In genomic region chr1:155228096-155228427, GRCh38 we compare ENCODE assay signal across 8 cellular contexts. TPM values are rescaled to one million over a fixed set of nuclear protein-coding genes. Genes with fewer than 3 reads are reported as not detected.
A peak's percentile ranks its signal among the peaks of the same experiment; 100 is the strongest.
DNase-seq lines count a peak whose midpoint lies in the region; ATAC-seq and TF ChIP-seq lines count a peak whose summit lies in the region.

No MANE protein-coding gene starts in this region.

- ATAC-seq in heart left ventricle (no peak), left ventricle myocardium superior (no peak)

- 51 to 59% (median 55%) methylated on average over 9 of the region's 9 CpGs for WGBS in heart left ventricle, 4 donors
- no CpG with 5 or more reads among the region's 9 CpGs for WGBS in mesendoderm (ENCODE audit: extremely low coverage, insufficient coverage, low lambda C conversion rate)
- WGBS in urinary bladder, result 31% methylated on average over 9 of the region's 9 CpGs

- no peaks in the 10 kb centered on the region for H3K27me3 ChIP-seq in heart left ventricle
- no peaks in the 10 kb centered on the region for H3K27me3 ChIP-seq in brain microvascular endothelial cell (replicated peaks)
- H3K27me3 ChIP-seq in mesendoderm (ENCODE audit: insufficient read depth, low read length, poor library complexity), result no peaks in the 10 kb centered on the region

- in situ Hi-C loops in brain microvascular endothelial cell (cut with HindIII; ENCODE audit: low pct_ligation_motif_present, low sequenced_read_pairs), result no loop called here

- no peaks in the 10 kb centered on the region for H3K9me3 ChIP-seq in heart left ventricle

- TF ChIP-seq CTCF in heart left ventricle (IDR thresholded peaks at IDR 0.05) (no peak), brain microvascular endothelial cell (IDR thresholded peaks at IDR 0.05; ENCODE audit: low read depth, low read length, missing control alignments) (no peak)

- TF ChIP-seq POLR2A in heart left ventricle (IDR thresholded peaks at IDR 0.05), result no peak

- no peak overlapping the region for H2BK15ac ChIP-seq in mesendoderm (replicated peaks; ENCODE audit: low read depth)

- H3K4me3 ChIP-seq in heart left ventricle, result peak overlapping the region; percentile 22 to 77 (median 62)
- peak overlapping the region; percentile 50 for H3K4me3 ChIP-seq in brain microvascular endothelial cell (ENCODE audit: low read depth, low read length)
- H3K4me3 ChIP-seq in mesendoderm (ENCODE audit: low read length), result no peak overlapping the region
- no peak overlapping the region for H3K4me3 ChIP-seq in urinary bladder (ENCODE audit: low read depth, low read length)

- H3K18ac ChIP-seq in mesendoderm (ENCODE audit: low read length), result peak overlapping the region; percentile 24

- H2BK5ac ChIP-seq in mesendoderm (ENCODE audit: low read length), result peak overlapping the region; percentile 64

- peak overlapping the region; percentile 95 for H3K56ac ChIP-seq in mesendoderm (ENCODE audit: low read length)

- H3K79me1 ChIP-seq in mesendoderm (ENCODE audit: low read length), result no peaks in the 10 kb centered on the region

- H4K8ac ChIP-seq in mesendoderm (ENCODE audit: low read depth, low read length), result no peak overlapping the region

- H3K4ac ChIP-seq in mesendoderm (ENCODE audit: low read depth, low read length), result peak overlapping the region; percentile 84

- H2BK120ac ChIP-seq in mesendoderm (ENCODE audit: low read depth, low read length), result no peak overlapping the region

- H2AK5ac ChIP-seq in mesendoderm (ENCODE audit: low read length), result peak overlapping the region; percentile 99

- H3K23ac ChIP-seq in mesendoderm (ENCODE audit: low read length), result no peak overlapping the region

- H3K9ac ChIP-seq in mesendoderm (ENCODE audit: low read length), result peak overlapping the region; percentile 82

- H4K5ac ChIP-seq in mesendoderm (ENCODE audit: low read length), result no peak overlapping the region

- no peaks in the 10 kb centered on the region for H3K79me2 ChIP-seq in mesendoderm (ENCODE audit: control insufficient read depth, insufficient read depth, low read length)

- H3K4me2 ChIP-seq in mesendoderm (ENCODE audit: low read length), result peak overlapping the region; percentile 59

- peak overlapping the region in 11 of 12 donors; percentile 79 to 96 (median 89) for H3K27ac ChIP-seq in heart left ventricle
- peak overlapping the region; percentile 31 for H3K27ac ChIP-seq in brain microvascular endothelial cell
- no peak overlapping the region for H3K27ac ChIP-seq in mesendoderm (ENCODE audit: low read depth, low read length)
- peak overlapping the region; percentile 18 for H3K27ac ChIP-seq in urinary bladder (ENCODE audit: low read depth)

- DNase-seq in heart left ventricle, result no peak
- DNase-seq in left ventricle myocardium superior, result no peak
- no peak for DNase-seq in brain microvascular endothelial cell
- DNase-seq in mesendoderm, result no peak
- DNase-seq in stimulated activated CD4-positive, alpha-beta T cell treated with anti-CD3 and anti-CD28 coated beads, Interleukin-2, amount 100 ng/mL, for 48 hours, result no peak
- no peak for DNase-seq in NCI-H2227 treated with DMSO at 0.1 percent for 48 hours (lab: John Stamatoyannopoulos, UW)
- no peak for DNase-seq in T-helper 9 cell

- peaks cover 0 to 48% (median 17%) of the 10 kb centered on the region in 12 donors for H3K4me1 ChIP-seq in heart left ventricle
- H3K4me1 ChIP-seq in mesendoderm (ENCODE audit: control insufficient read depth, low read depth, low read length), result peaks cover 4% of the 10 kb centered on the region
- no peaks in the 10 kb centered on the region for H3K4me1 ChIP-seq in urinary bladder (ENCODE audit: insufficient read depth)

- H3K36me3 ChIP-seq in heart left ventricle (no peaks in the 10 kb centered on the region), brain microvascular endothelial cell (replicated peaks) (no peaks in the 10 kb centered on the region), mesendoderm (ENCODE audit: control insufficient read depth, insufficient read depth, low read length) (no peaks in the 10 kb centered on the region), urinary bladder (ENCODE audit: insufficient read depth) (no peaks in the 10 kb centered on the region)

- intact Hi-C loops in heart left ventricle (cut with DNase I) (loop anchor here in 6 of 10 donors (5.0 to 10.0 kb wide), 2 partner anchors 51 to 53 kb away; partner anchors contain the start of genes KRTCAP2 (in 2 of the 6) and TRIM46 (in 2 of the 6)), left ventricle myocardium superior (cut with micrococcal nuclease) (no loop called here)

RNA-seq across cellular contexts. Expression of gene MTX1, which starts 19.6 kb away (rescaled TPM):
- total RNA-seq in heart left ventricle (10 to 100 TPM; 14.1 to 32.2 (median 19.3) TPM), left ventricle myocardium superior (14.1 TPM), urinary bladder (13.6 TPM)
- polyA plus RNA-seq in heart left ventricle (10 to 100 TPM; 28.1 to 37.1 TPM), urinary bladder (40.2 TPM)
- 40.8 TPM for polyA plus RNA-seq in mesendoderm (2013, experiment 1 of 2)
- 40.6 TPM for polyA plus RNA-seq in mesendoderm (2013, experiment 2 of 2)

RNA-seq across cellular contexts. Expression of gene THBS3, which starts 20.4 kb away (rescaled TPM):
- total RNA-seq in heart left ventricle, result 10 to 100 TPM in 2 of 9 donors, 1 to 10 TPM in 7; 3.0 to 22.2 (median 5.5) TPM
- polyA plus RNA-seq in heart left ventricle, result 1 to 10 TPM; 2.7 to 6.8 TPM
- 6.3 TPM for total RNA-seq in left ventricle myocardium superior
- 2.1 TPM for polyA plus RNA-seq in mesendoderm (2013, experiment 1 of 2)
- polyA plus RNA-seq in mesendoderm (2013, experiment 2 of 2), result 2.4 TPM
- 57.2 TPM for total RNA-seq in urinary bladder
- polyA plus RNA-seq in urinary bladder, result 24.5 TPM

RNA-seq across cellular contexts. Expression of gene ENTREP3, which starts 27.2 kb away (rescaled TPM):
- 10 to 100 TPM; 10.5 to 24.4 (median 12.8) TPM for total RNA-seq in heart left ventricle
- polyA plus RNA-seq in heart left ventricle, result 10 to 100 TPM in 1 of 2 donors, 1 to 10 TPM in 1; 5.1 to 21.6 TPM
- 15.0 TPM for total RNA-seq in left ventricle myocardium superior
- polyA plus RNA-seq in mesendoderm (2013, experiment 1 of 2), result 28.0 TPM
- polyA plus RNA-seq in mesendoderm (2013, experiment 2 of 2), result 27.0 TPM
- 2.6 TPM for total RNA-seq in urinary bladder
- 37.8 TPM for polyA plus RNA-seq in urinary bladder

RNA-seq across cellular contexts. Expression of gene SCAMP3, which starts 34.1 kb away (rescaled TPM):
- total RNA-seq in heart left ventricle, result 10 to 100 TPM; 51.2 to 92.8 (median 65.8) TPM
- 100 to 1,000 TPM in 1 of 2 donors, 10 to 100 TPM in 1; 53.3 to 123 TPM for polyA plus RNA-seq in heart left ventricle
- total RNA-seq in left ventricle myocardium superior, result 62.7 TPM
- polyA plus RNA-seq in mesendoderm (2013, experiment 1 of 2), result 51.3 TPM
- 49.6 TPM for polyA plus RNA-seq in mesendoderm (2013, experiment 2 of 2)
- total RNA-seq in urinary bladder, result 13.1 TPM
- 74.9 TPM for polyA plus RNA-seq in urinary bladder

RNA-seq across cellular contexts. Expression of gene CLK2, which starts 45.2 kb away (rescaled TPM):
- total RNA-seq in heart left ventricle, result 10 to 100 TPM in 8 of 9 donors, 1 to 10 TPM in 1; 9.6 to 26.1 (median 17.2) TPM
- polyA plus RNA-seq in heart left ventricle, result 10 to 100 TPM; 15.9 to 22.8 TPM
- 18.9 TPM for total RNA-seq in left ventricle myocardium superior
- polyA plus RNA-seq in mesendoderm (2013, experiment 1 of 2), result 51.4 TPM
- polyA plus RNA-seq in mesendoderm (2013, experiment 2 of 2), result 48.2 TPM
- 29.7 TPM for total RNA-seq in urinary bladder
- 42.3 TPM for polyA plus RNA-seq in urinary bladder

Comparison
In these comparisons a context has a peak if more than half of its experiments do, and no peak if none do; other contexts are left out.
1. H3K4me3 ChIP-seq: peak in heart left ventricle (12 of 12) and brain microvascular endothelial cell (single experiment); none in mesendoderm (single experiment) and urinary bladder (single experiment).